ENCODE assay signal across 18 cellular contexts in the genomic region with DNA sequence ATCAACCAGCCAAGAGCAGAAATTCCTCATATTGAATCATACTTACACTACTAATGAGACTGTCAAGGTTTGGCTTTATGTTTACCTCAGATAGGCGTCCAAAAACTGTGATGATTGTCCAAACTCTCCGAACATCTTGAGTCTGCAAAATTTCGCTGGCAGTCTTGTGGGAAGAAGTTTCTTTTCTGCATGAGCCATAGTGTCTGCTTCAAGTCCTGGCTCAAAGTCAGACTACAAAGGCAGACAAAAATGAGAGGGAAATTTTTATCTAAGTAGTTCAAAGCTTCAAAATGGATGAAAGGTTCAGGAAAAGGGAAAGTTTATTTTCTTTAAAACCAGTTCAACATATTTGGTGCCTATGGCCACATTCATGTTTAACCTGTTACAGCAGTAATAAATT.
"Had no signal": no experiment of that assay in that cellular context is flagged by ENCODE, and none has a peak within 500 bp of the region (broad histone marks: within the 10 kb centered on the region; RNA-seq: fewer than 3 reads in every experiment).

No MANE protein-coding gene starts in this region.

- H3K4me3 ChIP-seq: heart left ventricle, left ventricle myocardium inferior, tibial artery, vagina had no signal

- H3K4me1 ChIP-seq: tibial artery, vagina had no signal

- H3K27ac ChIP-seq: brain microvascular endothelial cell, left ventricle myocardium inferior, tibial artery, vagina had no signal

- H3K36me3 ChIP-seq: brain microvascular endothelial cell, heart left ventricle, left ventricle myocardium inferior, tibial artery, vagina had no signal

- H3K9me3 ChIP-seq: heart left ventricle, left ventricle myocardium inferior, tibial artery, vagina had no signal

- H3K27ac Mint-ChIP-seq: activated CD8-positive, alpha-beta memory T cell treated with anti-CD3 and anti-CD28 coated beads, Interleukin-2, amount 10 ng/mL, durations not matched to agents 7 days and 5 days; activated naive CD4-positive, alpha-beta T cell treated with anti-CD3 and anti-CD28 coated beads, Interleukin-2, amount 50 U/mL, for 72 hours; activated T-cell treated with anti-CD3 and anti-CD28 coated beads, Interleukin-2, amount 50 U/mL, for 24 hours; endodermal cell; stimulated activated effector memory CD8-positive, alpha-beta T cell treated with anti-CD3 and anti-CD28 coated beads, Interleukin-12 subunit alpha, Interleukin-12 subunit beta, amount 100 ng/mL, for 72 hours had no signal

- ATAC-seq: activated CD4-positive, CD25-positive, alpha-beta regulatory T cell treated with anti-CD3 and anti-CD28 coated beads, Interleukin-2, amount 50 U/mL, for 24 hours; activated CD8-positive, alpha-beta memory T cell treated with anti-CD3 and anti-CD28 coated beads, Interleukin-2, amount 10 ng/mL, durations not matched to agents 7 days and 5 days; activated naive CD4-positive, alpha-beta T cell treated with anti-CD3 and anti-CD28 coated beads, Interleukin-2, amount 50 U/mL, for 72 hours; esophagus mucosa; heart left ventricle; right cardiac atrium; stimulated activated effector memory CD8-positive, alpha-beta T cell treated with anti-CD3 and anti-CD28 coated beads, Interleukin-12 subunit alpha, Interleukin-12 subunit beta, amount 100 ng/mL, for 72 hours had no signal

- DNase-seq: activated CD4-positive, alpha-beta T cell treated with anti-CD3 and anti-CD28 coated beads, Interleukin-2, amount 50 U/mL, for 4 hours; activated CD8-positive, alpha-beta memory T cell treated with anti-CD3 and anti-CD28 coated beads, Interleukin-2, amount 10 ng/mL, durations not matched to agents 7 days and 5 days; activated effector memory CD4-positive, alpha-beta T cell treated with Interleukin-2 at 50 U/mL for 16 hours; activated T-cell treated with anti-CD3 and anti-CD28 coated beads, Interleukin-2, amount 50 U/mL, for 24 hours; amygdala; brain microvascular endothelial cell; endodermal cell; heart left ventricle; kidney; left ventricle myocardium inferior; right cardiac atrium; small intestine; tibial artery had no signal

- H3K4me3 Mint-ChIP-seq: activated CD8-positive, alpha-beta memory T cell treated with anti-CD3 and anti-CD28 coated beads, Interleukin-2, amount 10 ng/mL, durations not matched to agents 7 days and 5 days; activated T-cell treated with anti-CD3 and anti-CD28 coated beads, Interleukin-2, amount 50 U/mL, for 24 hours; endodermal cell; stimulated activated effector memory CD8-positive, alpha-beta T cell treated with anti-CD3 and anti-CD28 coated beads, Interleukin-12 subunit alpha, Interleukin-12 subunit beta, amount 100 ng/mL, for 72 hours had no signal

- H3K9me3 Mint-ChIP-seq: activated naive CD4-positive, alpha-beta T cell treated with anti-CD3 and anti-CD28 coated beads, Interleukin-2, amount 50 U/mL, for 72 hours; activated T-cell treated with anti-CD3 and anti-CD28 coated beads, Interleukin-2, amount 50 U/mL, for 24 hours; stimulated activated effector memory CD8-positive, alpha-beta T cell treated with anti-CD3 and anti-CD28 coated beads, Interleukin-12 subunit alpha, Interleukin-12 subunit beta, amount 100 ng/mL, for 72 hours had no signal

- H3K36me3 Mint-ChIP-seq: activated CD8-positive, alpha-beta memory T cell treated with anti-CD3 and anti-CD28 coated beads, Interleukin-2, amount 10 ng/mL, durations not matched to agents 7 days and 5 days; activated naive CD4-positive, alpha-beta T cell treated with anti-CD3 and anti-CD28 coated beads, Interleukin-2, amount 50 U/mL, for 72 hours; stimulated activated effector memory CD8-positive, alpha-beta T cell treated with anti-CD3 and anti-CD28 coated beads, Interleukin-12 subunit alpha, Interleukin-12 subunit beta, amount 100 ng/mL, for 72 hours had no signal

- H3K4me1 Mint-ChIP-seq: stimulated activated effector memory CD8-positive, alpha-beta T cell treated with anti-CD3 and anti-CD28 coated beads, Interleukin-12 subunit alpha, Interleukin-12 subunit beta, amount 100 ng/mL, for 72 hours had no signal

- H3K27me3 ChIP-seq: brain microvascular endothelial cell, heart left ventricle, tibial artery, vagina had no signal

- FAIRE-seq: kidney, small intestine had no signal
